14 cellular contexts compared by ENCODE assay signal in the genomic region with DNA sequence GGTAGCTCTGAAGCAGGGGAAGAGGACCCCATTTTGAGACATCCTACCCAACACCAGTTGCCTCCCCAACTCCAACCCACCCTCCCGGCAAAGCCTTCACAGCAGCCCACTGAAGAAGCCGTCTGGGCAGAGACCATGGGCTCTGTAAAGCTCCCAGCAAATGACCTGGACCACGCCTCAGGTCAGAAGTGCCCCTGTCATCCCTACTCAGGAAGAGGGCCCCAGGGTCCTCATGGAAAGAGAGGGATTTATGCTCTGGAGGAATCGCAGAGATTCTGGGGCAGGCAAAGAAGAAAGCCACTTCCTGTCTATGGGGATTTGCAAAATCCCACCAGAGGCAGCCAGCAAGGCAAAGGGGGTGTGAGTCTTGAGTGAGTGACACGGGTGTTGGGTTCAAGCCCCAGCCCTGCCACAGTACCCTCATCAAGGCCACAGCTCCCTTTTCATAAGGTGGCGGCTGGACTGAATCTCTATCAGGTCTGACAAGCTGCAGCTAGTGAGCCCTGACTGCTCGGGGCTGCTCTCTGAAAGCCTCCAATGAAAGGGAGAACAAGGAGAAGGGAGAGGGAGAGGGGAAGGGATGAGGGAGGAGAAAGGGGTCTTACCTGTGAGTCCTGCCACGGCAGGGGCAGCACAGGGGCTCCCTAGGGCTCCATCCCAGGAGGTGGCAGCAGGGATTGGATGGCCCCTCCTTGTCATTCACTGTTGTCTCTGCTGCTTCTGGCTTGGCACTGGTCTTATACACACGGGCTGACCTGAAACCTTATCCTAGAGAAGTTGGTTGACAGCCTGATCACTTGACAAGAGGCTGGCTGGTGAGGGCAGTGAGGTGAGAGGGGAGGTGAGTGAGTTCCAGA. TPM values are rescaled to one million over a fixed set of nuclear protein-coding genes. Genes with fewer than 3 reads are reported as not detected.
DNase-seq lines count a peak whose midpoint lies in the region; ATAC-seq and TF ChIP-seq lines count a peak whose summit lies in the region.
"Had no signal": no experiment of that assay in that cellular context is flagged by ENCODE, and none has a peak within 500 bp of the region (broad histone marks: within the 10 kb centered on the region; RNA-seq: fewer than 3 reads in every experiment).

Gene UCP3 (minus strand): TSS at position 713 of the 857 bp plus-strand sequence. CDS start 2,043 bp downstream, outside the sequence.

- H3K27ac ChIP-seq in effector memory CD4-positive, alpha-beta T cell (ENCODE audit: insufficient read depth, low read length, poor library complexity, severe bottlenecking), result peak within 1 kb of the TSS; percentile 44
- no peak within 1 kb of the TSS for H3K27ac ChIP-seq in prostate gland
- H3K27ac ChIP-seq: suprapubic skin had no signal

- no peak for TF ChIP-seq CTCF in prostate gland (IDR thresholded peaks at IDR 0.05)

- H3K27me3 ChIP-seq in effector memory CD4-positive, alpha-beta T cell (replicated peaks; ENCODE audit: control insufficient read depth, insufficient read depth, low read length, poor library complexity, severe bottlenecking), result no peaks in the 10 kb centered on the region
- H3K27me3 ChIP-seq in prostate gland (replicated peaks; ENCODE audit: insufficient read depth), result no peaks in the 10 kb centered on the region
- H3K27me3 ChIP-seq: suprapubic skin had no signal

- no peak within 1 kb of the TSS for H3K4me3 ChIP-seq in effector memory CD4-positive, alpha-beta T cell (ENCODE audit: insufficient read depth, low read depth, low read length, poor library complexity, severe bottlenecking)
- H3K4me3 ChIP-seq in prostate gland, result no peak within 1 kb of the TSS
- H3K4me3 ChIP-seq: suprapubic skin had no signal

- 64% methylated on average over 9 of the region's 9 CpGs for WGBS in prostate gland

- DNase-seq in NCI-H1092 treated with DMSO at 0.1 percent for 48 hours (lab: John Stamatoyannopoulos, UW) (peak; percentile 22), NCI-H1092 (lab: John Stamatoyannopoulos, UW) (no peak), NCI-H2196 treated with DMSO at 0.1 percent for 48 hours (lab: John Stamatoyannopoulos, UW; ENCODE audit: unreplicated experiment) (peak; percentile 34), posterior vena cava (ENCODE audit: low spot score) (peak; percentile 66), prostate gland (ENCODE audit: low spot score) (no peak)
- no peak for DNase-seq in effector memory CD4-positive, alpha-beta T cell
- DNase-seq: 8988T; activated gamma-delta T cell; kidney; NCI-H345; stimulated activated CD4-positive, alpha-beta T cell treated with anti-CD3 and anti-CD28 coated beads, Interleukin-4, amount 100 ng/mL, for 24 hours had no signal

- no peaks in the 10 kb centered on the region for H3K36me3 ChIP-seq in effector memory CD4-positive, alpha-beta T cell (ENCODE audit: control insufficient read depth, insufficient read depth, low read length)
- H3K36me3 ChIP-seq in prostate gland, result no peaks in the 10 kb centered on the region

- intact Hi-C loops in posterior vena cava (cut with DNase I), result no loop called here
- intact Hi-C loops in prostate gland (cut with DNase I), result no loop called here

- H3K9me3 ChIP-seq in effector memory CD4-positive, alpha-beta T cell (ENCODE audit: control insufficient read depth, low read length), result no peaks in the 10 kb centered on the region
- H3K9me3 ChIP-seq in prostate gland, result no peaks in the 10 kb centered on the region
- H3K9me3 ChIP-seq: suprapubic skin had no signal

- H3K4me1 ChIP-seq in effector memory CD4-positive, alpha-beta T cell (ENCODE audit: control insufficient read depth, insufficient read depth, low read length, poor library complexity, severe bottlenecking), result peaks cover 95% of the 10 kb centered on the region
- H3K4me1 ChIP-seq in prostate gland (replicated peaks), result no peaks in the 10 kb centered on the region

- ATAC-seq in GM19395 (IDR thresholded peaks at IDR 0.05; ENCODE audit: unreplicated experiment), result no peak
- ATAC-seq in HG03565 (IDR thresholded peaks at IDR 0.05; ENCODE audit: unreplicated experiment), result no peak

- no peak for TF ChIP-seq POLR2A in prostate gland (IDR thresholded peaks at IDR 0.05)

RNA-seq across cellular contexts. Expression of gene UCP3, which starts in this region (rescaled TPM):
- 1 to 10 TPM; 1.1 to 1.9 TPM for total RNA-seq in posterior vena cava
- total RNA-seq in prostate gland, result 1 to 10 TPM in 1 of 2 donors, under 1 TPM in 1; 0.55 to 6.8 TPM

Comparison
In these comparisons a context has a peak if more than half of its experiments do, and no peak if none do; other contexts are left out.
1. DNase-seq: peak in NCI-H1092 treated with DMSO at 0.1 percent for 48 hours (single experiment), NCI-H2196 treated with DMSO at 0.1 percent for 48 hours (single experiment) and posterior vena cava (single experiment); none in NCI-H1092 (single experiment), effector memory CD4-positive, alpha-beta T cell (0 of 3) and prostate gland (single experiment).